Comparison of ENCODE assay signal across 8 cellular contexts in the genomic region with DNA sequence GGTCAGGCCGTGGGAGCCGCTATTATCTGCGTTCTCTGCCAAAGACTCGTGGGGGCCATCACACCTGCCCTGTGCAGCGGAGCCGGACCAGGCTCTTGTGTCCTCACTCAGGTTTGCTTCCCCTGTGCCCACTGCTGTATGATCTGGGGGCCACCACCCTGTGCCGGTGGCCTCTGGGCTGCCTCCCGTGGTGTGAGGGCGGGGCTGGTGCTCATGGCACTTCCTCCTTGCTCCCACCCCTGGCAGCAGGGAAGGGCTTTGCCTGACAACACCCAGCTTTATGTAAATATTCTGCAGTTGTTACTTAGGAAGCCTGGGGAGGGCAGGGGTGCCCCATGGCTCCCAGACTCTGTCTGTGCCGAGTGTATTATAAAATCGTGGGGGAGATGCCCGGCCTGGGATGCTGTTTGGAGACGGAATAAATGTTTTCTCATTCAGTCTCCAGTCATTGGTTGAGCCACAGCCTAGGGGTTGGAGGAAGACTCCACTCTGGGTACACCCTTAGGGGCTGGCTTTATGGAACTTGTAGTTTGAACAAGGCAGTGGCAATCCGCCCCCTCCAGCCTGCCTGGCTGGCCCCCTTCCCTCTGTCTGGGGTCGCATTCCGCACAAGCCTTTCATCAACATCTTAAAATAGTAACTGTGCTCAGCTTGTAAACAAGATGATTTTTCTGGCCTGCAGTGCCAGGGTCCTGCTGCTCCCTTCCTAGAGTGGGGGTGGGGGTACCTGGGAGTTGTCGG. TPM values are rescaled to one million over a fixed set of nuclear protein-coding genes. Genes with fewer than 3 reads are reported as not detected.
A peak's percentile ranks its signal among the peaks of the same experiment; 100 is the strongest.
DNase-seq lines count a peak whose midpoint lies in the region; ATAC-seq and TF ChIP-seq lines count a peak whose summit lies in the region.

No MANE protein-coding gene starts in this region.

- H3K9me3 Mint-ChIP-seq in glutamatergic neuron (ENCODE audit: unreplicated experiment) = peaks cover 5% of the 10 kb centered on the region

- peak overlapping the region; percentile 74 for H3K27ac ChIP-seq in SK-N-MC

- H3K36me3 ChIP-seq in SK-N-MC (ENCODE audit: insufficient read depth, low read length) = peaks cover 21% of the 10 kb centered on the region

- H3K4me1 Mint-ChIP-seq in glutamatergic neuron (ENCODE audit: low read depth, unreplicated experiment) = peaks cover 14% of the 10 kb centered on the region

- DNase-seq in NCI-H748 (lab: John Stamatoyannopoulos, UW; ENCODE audit: unreplicated experiment) (peak; percentile 31), NCI-H748 treated with DMSO at 0.1 percent for 48 hours (lab: John Stamatoyannopoulos, UW) (no peak), SK-N-MC (ENCODE audit: low read depth, low spot score) (no peak), cardiac septum (ENCODE audit: low spot score) (peak; percentile 88), glutamatergic neuron (no peak), NOMO-1 treated with dmso at 0.1 percent for 144 hours (lab: John Stamatoyannopoulos, UW; ENCODE audit: unreplicated experiment) (no peak)
- DNase-seq in stimulated activated naive CD8-positive, alpha-beta T cell treated with anti-CD3 and anti-CD28 coated beads, Interleukin-15, Interleukin-2, amounts not matched to agents 100 U/mL and 50 U/mL, for 24 hours = peak; percentile 33

- H3K9ac ChIP-seq in SK-N-MC (ENCODE audit: insufficient read length) = no peak overlapping the region

- intact Hi-C loops in cardiac septum (cut with DNase I) = no loop called here

- ATAC-seq in stimulated activated naive CD8-positive, alpha-beta T cell treated with anti-CD3 and anti-CD28 coated beads, Interleukin-15, Interleukin-2, amounts not matched to agents 100 U/mL and 50 U/mL, for 24 hours = no peak
- ATAC-seq in GM21515 (IDR thresholded peaks at IDR 0.05; ENCODE audit: unreplicated experiment) = no peak

- TF ChIP-seq CTCF in glutamatergic neuron (IDR thresholded peaks at IDR 0.05; ENCODE audit: partially characterized antibody, unreplicated experiment) = no peak

- H3K27me3 Mint-ChIP-seq in glutamatergic neuron (ENCODE audit: unreplicated experiment) = no peaks in the 10 kb centered on the region

- H3K4me3 ChIP-seq in SK-N-MC = peak overlapping the region; percentile 2

- H3K9me3 ChIP-seq in SK-N-MC (ENCODE audit: low read depth, low read length) = no peaks in the 10 kb centered on the region

- H3K4me3 Mint-ChIP-seq in glutamatergic neuron (ENCODE audit: unreplicated experiment) = no peak overlapping the region

- no peak overlapping the region for H3K27ac Mint-ChIP-seq in glutamatergic neuron (ENCODE audit: unreplicated experiment)

- H3K36me3 Mint-ChIP-seq in glutamatergic neuron (ENCODE audit: unreplicated experiment) = no peaks in the 10 kb centered on the region

RNA-seq across cellular contexts. Expression of a gene that starts 4.1 kb away (rescaled TPM):
- total RNA-seq in cardiac septum (116 TPM), glutamatergic neuron (ENCODE audit: unreplicated experiment) (3.2 TPM)

RNA-seq across cellular contexts. Expression of a gene that starts 14.4 kb away (rescaled TPM):
- total RNA-seq in cardiac septum = 1.2 TPM
- 2.5 TPM for total RNA-seq in glutamatergic neuron (ENCODE audit: unreplicated experiment)

RNA-seq across cellular contexts. Expression of a gene that starts 14.7 kb away (rescaled TPM):
- total RNA-seq in cardiac septum = 22.3 TPM
- 29.9 TPM for total RNA-seq in glutamatergic neuron (ENCODE audit: unreplicated experiment)

RNA-seq across cellular contexts. Expression of a gene that starts 26.3 kb away (rescaled TPM):
- total RNA-seq in cardiac septum (not detected), glutamatergic neuron (ENCODE audit: unreplicated experiment) (not detected)

RNA-seq across cellular contexts. Expression of a gene that starts 41.6 kb away (rescaled TPM):
- total RNA-seq in cardiac septum = 0.38 TPM
- total RNA-seq in glutamatergic neuron (ENCODE audit: unreplicated experiment) = 14.5 TPM

Comparison
In these comparisons a context has a peak if more than half of its experiments do, and no peak if none do; other contexts are left out.
1. DNase-seq: peak in NCI-H748 (single experiment), cardiac septum (single experiment) and stimulated activated naive CD8-positive, alpha-beta T cell treated with anti-CD3 and anti-CD28 coated beads, Interleukin-15, Interleukin-2, amounts not matched to agents 100 U/mL and 50 U/mL, for 24 hours (single experiment); none in NCI-H748 treated with DMSO at 0.1 percent for 48 hours (single experiment), SK-N-MC (single experiment), glutamatergic neuron (single experiment) and NOMO-1 treated with dmso at 0.1 percent for 144 hours (single experiment).
2. RNA of a gene that starts 4.1 kb away (total RNA-seq): 116 TPM in cardiac septum (single experiment); 3.2 TPM in glutamatergic neuron (single experiment); every median in the first group is over 10 times any median in the second.